In genomic region chr15:77953926-77954325, GRCh38 we compare ENCODE assay signal across 8 cellular contexts.
DNase-seq lines count a peak whose midpoint lies in the region; ATAC-seq and TF ChIP-seq lines count a peak whose summit lies in the region.
"Not testable (repeated sequence)": the region's sequence is repeated elsewhere in the genome, so short reads cannot be mapped to it uniquely, and the experiment has no call there.

No MANE protein-coding gene starts in this region.

- not testable (repeated sequence) for H3K4me1 ChIP-seq in DND-41 (ENCODE audit: insufficient read depth, low read length)

- ATAC-seq in DND-41 (ENCODE audit: insufficient read depth, low read depth) = peak; percentile 88
- not testable (repeated sequence) for ATAC-seq in WTC11

- peaks cover 19% of the 10 kb centered on the region for H3K27me3 Mint-ChIP-seq in WTC11 (ENCODE audit: low read depth)
- H3K27me3 Mint-ChIP-seq in activated T-helper 2 cell treated with anti-CD3 and anti-CD28 coated beads, Interferon-gamma antibody, Interleukin-2, Interleukin-4, amounts not matched to agents 10 μg/mL and 5 μg/mL and 100 μg/mL, durations not matched to agents 14 hours and 24 hours and 36 hours (ENCODE audit: low read depth) = peaks cover 14% of the 10 kb centered on the region
- not testable (repeated sequence) for H3K27me3 Mint-ChIP-seq in chondrocyte (ENCODE audit: low read depth)

- not testable (repeated sequence) for H3K9ac ChIP-seq in DND-41 (ENCODE audit: low read depth, low read length)

- not testable (repeated sequence) for H3K4me2 ChIP-seq in DND-41 (ENCODE audit: insufficient read depth, low read length)

- H4K20me1 ChIP-seq in DND-41 (ENCODE audit: insufficient read depth, low read length) = not testable (repeated sequence)

- H3K27me3 ChIP-seq in DND-41 (ENCODE audit: insufficient read depth, low read length, poor library complexity) = not testable (repeated sequence)

- intact Hi-C loops in activated T-helper 2 cell treated with anti-CD3 and anti-CD28 coated beads, Interferon-gamma antibody, Interleukin-2, Interleukin-4, amounts not matched to agents 10 μg/mL and 5 μg/mL and 100 μg/mL, durations not matched to agents 14 hours and 24 hours and 36 hours (cut with micrococcal nuclease) = not testable (repeated sequence)

- DNase-seq in DND-41 (peak; percentile 67), H4 (ENCODE audit: low spot score) (peak; percentile 90), renal cortical epithelial cell (ENCODE audit: low read depth) (peak; percentile 85), ureter (ENCODE audit: low spot score) (peak; percentile 27)
- DNase-seq in NK-92 treated with Interleukin-12 subunit alpha and Interleukin-12 subunit beta, amount 100 ng/mL, for 24 hours (lab: John Stamatoyannopoulos, UW) = peak; percentile 72
- not testable (repeated sequence) for DNase-seq in WTC11 (ENCODE audit: low spot score); chondrocyte (ENCODE audit: low spot score)
- DNase-seq in activated T-helper 2 cell treated with anti-CD3 and anti-CD28 coated beads, Interferon-gamma antibody, Interleukin-2, Interleukin-4, amounts not matched to agents 10 μg/mL and 5 μg/mL and 100 μg/mL, durations not matched to agents 14 hours and 24 hours and 36 hours (ENCODE audit: low spot score) = peak; percentile 39

- H3K9me3 ChIP-seq in DND-41 (ENCODE audit: insufficient read depth, low read length, severe bottlenecking) = not testable (repeated sequence)

- not testable (repeated sequence) for H3K36me3 ChIP-seq in DND-41 (ENCODE audit: insufficient read depth, low read length)

- CTCF ChIA-PET in WTC11 (lab: Charles Lee) = interaction anchor here (0.9 kb wide), 1 partner anchor 44 kb away, joined by 4 read pairs; no protein-coding TSS in a partner anchor

- not testable (repeated sequence) for H3K27ac ChIP-seq in DND-41 (ENCODE audit: low read length)

- TF ChIP-seq CTCF in DND-41 (IDR thresholded peaks at IDR 0.05; ENCODE audit: borderline replicate concordance, extremely low read depth, low read length, poor library complexity, severe bottlenecking); WTC11 (IDR thresholded peaks at IDR 0.05); chondrocyte (IDR thresholded peaks at IDR 0.05): not testable (repeated sequence)

- H3K9me3 Mint-ChIP-seq in WTC11; activated T-helper 2 cell treated with anti-CD3 and anti-CD28 coated beads, Interferon-gamma antibody, Interleukin-2, Interleukin-4, amounts not matched to agents 10 μg/mL and 5 μg/mL and 100 μg/mL, durations not matched to agents 14 hours and 24 hours and 36 hours; chondrocyte (ENCODE audit: low read depth): not testable (repeated sequence)

- not testable (repeated sequence) for H3K4me1 Mint-ChIP-seq in WTC11; chondrocyte (ENCODE audit: low read depth)
- peaks cover 11% of the 10 kb centered on the region for H3K4me1 Mint-ChIP-seq in activated T-helper 2 cell treated with anti-CD3 and anti-CD28 coated beads, Interferon-gamma antibody, Interleukin-2, Interleukin-4, amounts not matched to agents 10 μg/mL and 5 μg/mL and 100 μg/mL, durations not matched to agents 14 hours and 24 hours and 36 hours (ENCODE audit: low read depth)

- H3K79me2 ChIP-seq in DND-41 (ENCODE audit: insufficient read depth, low read length) = not testable (repeated sequence)

- not testable (repeated sequence) for H3K27ac Mint-ChIP-seq in WTC11; activated T-helper 2 cell treated with anti-CD3 and anti-CD28 coated beads, Interferon-gamma antibody, Interleukin-2, Interleukin-4, amounts not matched to agents 10 μg/mL and 5 μg/mL and 100 μg/mL, durations not matched to agents 14 hours and 24 hours and 36 hours
- peak overlapping the region; percentile 57 for H3K27ac Mint-ChIP-seq in chondrocyte (ENCODE audit: unreplicated experiment)

- POLR2A ChIA-PET in WTC11 (lab: Charles Lee) = not testable (repeated sequence)

- H3K4me3 ChIP-seq in DND-41 (ENCODE audit: low read depth in 1 of 2, low read length in 2 of 2) = not testable (repeated sequence)

- not testable (repeated sequence) for H3K4me3 Mint-ChIP-seq in WTC11; activated T-helper 2 cell treated with anti-CD3 and anti-CD28 coated beads, Interferon-gamma antibody, Interleukin-2, Interleukin-4, amounts not matched to agents 10 μg/mL and 5 μg/mL and 100 μg/mL, durations not matched to agents 14 hours and 24 hours and 36 hours (ENCODE audit: low read depth); chondrocyte (ENCODE audit: unreplicated experiment)

- not testable (repeated sequence) for H2AFZ ChIP-seq in DND-41 (ENCODE audit: low read depth, low read length)

- not testable (repeated sequence) for H3K36me3 Mint-ChIP-seq in WTC11; activated T-helper 2 cell treated with anti-CD3 and anti-CD28 coated beads, Interferon-gamma antibody, Interleukin-2, Interleukin-4, amounts not matched to agents 10 μg/mL and 5 μg/mL and 100 μg/mL, durations not matched to agents 14 hours and 24 hours and 36 hours (ENCODE audit: low read depth); chondrocyte (ENCODE audit: low read depth)

TF ChIP-seq in WTC11, 78 proteins besides CTCF, POLR2A, EP300 and RAD21:
- TF ChIP-seq GABPB1 (CRISPR knock-in tag; IDR thresholded peaks at IDR 0.05) = peak; percentile 54; the same call in 1 of the 2 replicates
TF ChIP-seq in WTC11: peak in this region for 1; not testable (repeated sequence) for 77.
